8 cellular contexts compared by ENCODE assay signal in genomic region chr17:4584125-4584834, GRCh38. TPM values are rescaled to one million over a fixed set of nuclear protein-coding genes. Genes with fewer than 3 reads are reported as not detected.
DNase-seq lines count a peak whose midpoint lies in the region; ATAC-seq and TF ChIP-seq lines count a peak whose summit lies in the region.

Gene SMTNL2 (plus strand): TSS chr17:4584529. CDS start chr17:4584606, 77 bp downstream.

- ATAC-seq in upper lobe of left lung (ENCODE audit: low FRiP score in 2 of 2) (peak in 1 of 2 donors; percentile 63), GM21390 (IDR thresholded peaks at IDR 0.05; ENCODE audit: unreplicated experiment) (no peak)

- WGBS in mesenchymal stem cell = under 1% methylated on average over 69 of the region's 88 CpGs
- WGBS in upper lobe of left lung, 2 donors = 0% methylated on average over 9 of the region's 88 CpGs; no CpG with 5 or more reads in 1 of the 2 donors

- TF ChIP-seq EP300 in upper lobe of left lung (IDR thresholded peaks at IDR 0.05) = no peak

- H3K4me3 ChIP-seq in mesenchymal stem cell (ENCODE audit: insufficient read depth in 1 of 2, low read depth in 1 of 2, low read length in 2 of 2) = peak within 1 kb of the TSS in 1 of 2 experiments; percentile 60
- peak within 1 kb of the TSS; percentile 14 to 64 (median 52) for H3K4me3 ChIP-seq in upper lobe of left lung

- no peaks in the 10 kb centered on the region for H3K36me3 ChIP-seq in mesenchymal stem cell (ENCODE audit: control insufficient read depth in 1 of 2, insufficient read depth in 2 of 2, low read depth in 1 of 2, low read length in 2 of 2)
- no peaks in the 10 kb centered on the region for H3K36me3 ChIP-seq in upper lobe of left lung

- H3K9ac ChIP-seq in mesenchymal stem cell (ENCODE audit: low read length) = no peak within 1 kb of the TSS

- no peak within 1 kb of the TSS for H4K8ac ChIP-seq in mesenchymal stem cell (ENCODE audit: low read length)

- DNase-seq in activated CD8-positive, alpha-beta memory T cell treated with anti-CD3 and anti-CD28 coated beads, Interleukin-2, amount 50 U/mL, for 4 hours = peak; percentile 33
- no peak for DNase-seq in activated CD8-positive, alpha-beta memory T cell treated with anti-CD3 and anti-CD28 coated beads for 24 hours
- DNase-seq in astrocyte of the hippocampus (ENCODE audit: low read depth, low spot score) (peak; percentile 27), mesenchymal stem cell (no peak), upper lobe of left lung (peak in 1 of 2 donors; percentile 94), EL (no peak), HK-2 (ENCODE audit: unreplicated experiment) (no peak)

- H3K27me3 ChIP-seq in mesenchymal stem cell (ENCODE audit: control insufficient read depth in 1 of 2, insufficient read depth in 1 of 2, low read length in 2 of 2) = peaks cover 64 to 87% of the 10 kb centered on the region in 2 experiments
- H3K27me3 ChIP-seq in upper lobe of left lung = peaks cover 0 to 17% (median 5%) of the 10 kb centered on the region in 4 donors

- peak within 1 kb of the TSS; percentile 88 for H3K4me2 ChIP-seq in mesenchymal stem cell (ENCODE audit: low read length, poor library complexity, severe bottlenecking)

- H2AK5ac ChIP-seq in mesenchymal stem cell (ENCODE audit: low read length, severe bottlenecking) = no peak within 1 kb of the TSS

- H3K9me3 ChIP-seq in mesenchymal stem cell (ENCODE audit: control insufficient read depth, low read length) (no peaks in the 10 kb centered on the region), upper lobe of left lung (no peaks in the 10 kb centered on the region)

- peak within 1 kb of the TSS in 1 of 2 experiments; percentile 37 for H3K18ac ChIP-seq in mesenchymal stem cell (ENCODE audit: low read depth in 1 of 2, low read length in 2 of 2)

- peak within 1 kb of the TSS; percentile 6 for H2AFZ ChIP-seq in mesenchymal stem cell (ENCODE audit: low read depth, low read length)

- no peak within 1 kb of the TSS for H2BK15ac ChIP-seq in mesenchymal stem cell (ENCODE audit: low read depth, poor library complexity, severe bottlenecking)

- H4K91ac ChIP-seq in mesenchymal stem cell (ENCODE audit: low read length) = no peak within 1 kb of the TSS

- peaks cover 33% of the 10 kb centered on the region for H3K4me1 ChIP-seq in mesenchymal stem cell (ENCODE audit: control insufficient read depth, insufficient read depth, low read depth, low read length)
- peaks cover 13 to 20% (median 15%) of the 10 kb centered on the region in 4 donors for H3K4me1 ChIP-seq in upper lobe of left lung

- H2BK120ac ChIP-seq in mesenchymal stem cell (ENCODE audit: low read depth, low read length) = no peak within 1 kb of the TSS

- no peak within 1 kb of the TSS for H3K14ac ChIP-seq in mesenchymal stem cell (ENCODE audit: low read length in 2 of 2)

- H2BK5ac ChIP-seq in mesenchymal stem cell (ENCODE audit: low read depth, low read length, poor library complexity, severe bottlenecking) = no peak within 1 kb of the TSS

- TF ChIP-seq POLR2A in upper lobe of left lung (IDR thresholded peaks at IDR 0.05) = peak in 2 of 4 donors; percentile 6 to 24

- peak within 1 kb of the TSS in 1 of 2 experiments; percentile 14 for H3K23ac ChIP-seq in mesenchymal stem cell (ENCODE audit: low read length in 2 of 2)

- H3K27ac ChIP-seq in mesenchymal stem cell (ENCODE audit: low read length, poor library complexity, severe bottlenecking) = no peak within 1 kb of the TSS
- peak within 1 kb of the TSS; percentile 39 to 73 (median 48) for H3K27ac ChIP-seq in upper lobe of left lung

- H3K79me1 ChIP-seq in mesenchymal stem cell (replicated peaks; ENCODE audit: low read length, poor library complexity, severe bottlenecking) = no peaks in the 10 kb centered on the region

- no peak within 1 kb of the TSS for H2BK12ac ChIP-seq in mesenchymal stem cell (ENCODE audit: low read length in 2 of 2)

- no peak for TF ChIP-seq CTCF in upper lobe of left lung (IDR thresholded peaks at IDR 0.05)

- H3K4ac ChIP-seq in mesenchymal stem cell (ENCODE audit: low read depth in 1 of 2, low read length in 2 of 2) = no peak within 1 kb of the TSS

RNA-seq across cellular contexts. Expression of gene SMTNL2, which starts in this region (rescaled TPM):
- polyA plus RNA-seq in mesenchymal stem cell (2013, experiment 1 of 2) = 0.12 TPM
- polyA plus RNA-seq in mesenchymal stem cell (2013, experiment 2 of 2) = 0.18 TPM
- 1 to 10 TPM in 5 of 6 donors, under 1 TPM in 1; 0.49 to 7.3 (median 3.6) TPM for total RNA-seq in upper lobe of left lung

Comparison
In these comparisons a context has a peak if more than half of its experiments do, and no peak if none do; other contexts are left out.
1. DNase-seq: peak in activated CD8-positive, alpha-beta memory T cell treated with anti-CD3 and anti-CD28 coated beads, Interleukin-2, amount 50 U/mL, for 4 hours (single experiment) and astrocyte of the hippocampus (single experiment); none in activated CD8-positive, alpha-beta memory T cell treated with anti-CD3 and anti-CD28 coated beads for 24 hours (single experiment), mesenchymal stem cell (single experiment), EL (single experiment) and HK-2 (single experiment).